8 cellular contexts compared by ENCODE assay signal in genomic region chr22:33210129-33210784, GRCh38.
DNase-seq lines count a peak whose midpoint lies in the region; ATAC-seq, FAIRE-seq and TF ChIP-seq lines count a peak whose summit lies in the region.

No MANE protein-coding gene starts in this region.

- DNase-seq in activated CD8-positive, alpha-beta memory T cell treated with anti-CD3 and anti-CD28 coated beads, Interleukin-2, amount 50 U/mL, for 48 hours, result peak; percentile 51
- DNase-seq in activated CD8-positive, alpha-beta memory T cell treated with anti-CD3 and anti-CD28 coated beads, Interleukin-2, amount 50 U/mL, for 4 hours, result no peak
- peak; percentile 46 for DNase-seq in LoVo (ENCODE audit: low spot score)
- DNase-seq in SHP77 (lab: John Stamatoyannopoulos, UW), result peak; percentile 22 to 27
- DNase-seq in fibroblast of gingiva (ENCODE audit: low read depth), result peak; percentile 21
- peak in 3 of 6 donors; percentile 4 to 38 (median 22) for DNase-seq in pancreas
- no peak for DNase-seq in stimulated activated naive CD4-positive, alpha-beta T cell (lab: John Stamatoyannopoulos, UW)

- no peaks in the 10 kb centered on the region for H3K27me3 ChIP-seq in pancreas

- H3K4me1 ChIP-seq in pancreas, result no peaks in the 10 kb centered on the region

- no peaks in the 10 kb centered on the region for H3K36me3 ChIP-seq in pancreas

- ATAC-seq in pancreas, result peak in 3 of 4 donors; percentile 67 to 76 (median 76)
- no peak for ATAC-seq in HG03571 (IDR thresholded peaks at IDR 0.05; ENCODE audit: unreplicated experiment)

- peak; percentile 14 to 58 (median 42) for TF ChIP-seq CTCF in pancreas (IDR thresholded peaks at IDR 0.05)

- intact Hi-C loops in pancreas (cut with DNase I), result no loop called here

- FAIRE-seq in pancreas (lab: Jason Lieb, UNC), result no peak

- H3K27ac ChIP-seq in pancreas, result no peak overlapping the region

- no peaks in the 10 kb centered on the region for H3K9me3 ChIP-seq in pancreas

- H3K4me3 ChIP-seq in pancreas, result no peak overlapping the region

- 34 to 40% methylated on average over 19 of the region's 19 CpGs for WGBS in pancreas, 2 donors

Comparison
In these comparisons a context has a peak if more than half of its experiments do, and no peak if none do; other contexts are left out.
1. DNase-seq: peak in activated CD8-positive, alpha-beta memory T cell treated with anti-CD3 and anti-CD28 coated beads, Interleukin-2, amount 50 U/mL, for 48 hours (single experiment), LoVo (single experiment), SHP77 (2 of 2) and fibroblast of gingiva (single experiment); none in activated CD8-positive, alpha-beta memory T cell treated with anti-CD3 and anti-CD28 coated beads, Interleukin-2, amount 50 U/mL, for 4 hours (single experiment) and stimulated activated naive CD4-positive, alpha-beta T cell (0 of 6).